In genomic region chr12:6199531-6200265, GRCh38 we compare ENCODE assay signal across 8 cellular contexts. TPM values are rescaled to one million over a fixed set of nuclear protein-coding genes. Genes with fewer than 3 reads are reported as not detected.
DNase-seq lines count a peak whose midpoint lies in the region; TF ChIP-seq lines count a peak whose summit lies in the region.

No MANE protein-coding gene starts in this region.

- H3K27me3 Mint-ChIP-seq in neural progenitor cell (ENCODE audit: insufficient read depth, low read depth) = peaks cover 47% of the 10 kb centered on the region

- H3K36me3 ChIP-seq in GM06990 (ENCODE audit: control insufficient read depth, insufficient read depth, low read length) = no peaks in the 10 kb centered on the region
- no peaks in the 10 kb centered on the region for H3K36me3 ChIP-seq in esophagus muscularis mucosa
- H3K36me3 ChIP-seq in neural progenitor cell = no peaks in the 10 kb centered on the region

- H3K36me3 Mint-ChIP-seq in neural progenitor cell = no peaks in the 10 kb centered on the region

- H3K27ac ChIP-seq in esophagus muscularis mucosa (replicated peaks in 1 of 4) = peak overlapping the region; percentile 94 to 100 (median 98)
- H3K27ac ChIP-seq in neural progenitor cell = no peak overlapping the region

- H3K4me2 ChIP-seq in neural progenitor cell = peak overlapping the region; percentile 87

- H3K27ac Mint-ChIP-seq in neural progenitor cell = no peak overlapping the region

- peaks cover 39% of the 10 kb centered on the region for H3F3A ChIP-seq in neural progenitor cell (ENCODE audit: low read depth)

- H3K4me3 Mint-ChIP-seq in neural progenitor cell = peak overlapping the region; percentile 85

- intact Hi-C loops in esophagus muscularis mucosa (cut with DNase I) = loop anchor here (2.0 kb wide), 1 partner anchor 31 kb away; no protein-coding TSS in a partner anchor

- peak overlapping the region; percentile 5; the same call in 1 of the 2 replicates for H3K4me3 ChIP-seq in GM06990 (replicated peaks; ENCODE audit: low read depth, low read length)
- H3K4me3 ChIP-seq in esophagus muscularis mucosa = peak overlapping the region; percentile 78 to 100 (median 98)
- H3K4me3 ChIP-seq in neural progenitor cell = peak overlapping the region; percentile 65

- TF ChIP-seq POLR2A in esophagus muscularis mucosa (IDR thresholded peaks at IDR 0.05; ENCODE audit: low read depth) = no peak

- H3K9ac ChIP-seq in neural progenitor cell = no peak overlapping the region

- no peak overlapping the region for H2AFZ ChIP-seq in neural progenitor cell (replicated peaks)

- TF ChIP-seq CTCF in GM06990 (IDR thresholded peaks at IDR 0.05; ENCODE audit: insufficient read depth, low read length, poor library complexity, severe bottlenecking) (no peak), esophagus muscularis mucosa (IDR thresholded peaks at IDR 0.05) (no peak), neural progenitor cell (IDR thresholded peaks at IDR 0.05) (no peak)

- no peaks in the 10 kb centered on the region for H3K9me3 Mint-ChIP-seq in neural progenitor cell

- H3K4me1 Mint-ChIP-seq in neural progenitor cell = peaks cover 52% of the 10 kb centered on the region

- no peaks in the 10 kb centered on the region for H3K9me3 ChIP-seq in esophagus muscularis mucosa
- no peaks in the 10 kb centered on the region for H3K9me3 ChIP-seq in neural progenitor cell (ENCODE audit: low read depth)

- peaks cover 9% of the 10 kb centered on the region for H4K20me1 ChIP-seq in neural progenitor cell (ENCODE audit: low read depth)

- H3K27me3 ChIP-seq in GM06990 (replicated peaks; ENCODE audit: control insufficient read depth, insufficient read depth, low read length) (peaks cover 12% of the 10 kb centered on the region), esophagus muscularis mucosa (no peaks in the 10 kb centered on the region), neural progenitor cell (peaks cover 71% of the 10 kb centered on the region)

- WGBS in esophagus muscularis mucosa = 5% methylated on average over 27 of the region's 44 CpGs

- peaks cover 42 to 78% (median 76%) of the 10 kb centered on the region in 4 donors for H3K4me1 ChIP-seq in esophagus muscularis mucosa
- H3K4me1 ChIP-seq in neural progenitor cell = peaks cover 30% of the 10 kb centered on the region

- no peak for TF ChIP-seq EP300 in esophagus muscularis mucosa (IDR thresholded peaks at IDR 0.05)

- no peaks in the 10 kb centered on the region for H3K79me2 ChIP-seq in neural progenitor cell (ENCODE audit: low read depth)

- no peak for DNase-seq in GM06990 (ENCODE audit: extremely low read depth, insufficient read length)
- peak; percentile 32 for DNase-seq in RPMI7951 (ENCODE audit: low read depth)
- DNase-seq in esophagus muscularis mucosa (ENCODE audit: extremely low spot score) = no peak
- peak; percentile 80 for DNase-seq in neural progenitor cell (ENCODE audit: low spot score)
- DNase-seq in cortex of kidney (lab: John Stamatoyannopoulos, UW) = no peak
- no peak for DNase-seq in NCI-H146 (lab: John Stamatoyannopoulos, UW)
- no peak for DNase-seq in epidermal melanocyte (ENCODE audit: insufficient read length, low spot score)
- DNase-seq in activated CD4-positive, alpha-beta T cell treated with anti-CD3 and anti-CD28 coated beads for 48 hours = no peak

RNA-seq across cellular contexts. Expression of gene CD9, which starts 0.5 kb away (rescaled TPM):
- 133 and 142 TPM in 2 replicates for total RNA-seq in RPMI7951 (2014; rRNA removed; shearing (Covaris generic))
- 100 to 1,000 TPM; 349 to 416 (median 399) TPM for total RNA-seq in esophagus muscularis mucosa
- 3.1 and 3.6 TPM in 2 replicates for total RNA-seq in neural progenitor cell (ENCODE audit: low replicate concordance)

Comparison
In these comparisons a context has a peak if more than half of its experiments do, and no peak if none do; other contexts are left out.
1. DNase-seq: peak in RPMI7951 (single experiment) and neural progenitor cell (single experiment); none in GM06990 (single experiment), esophagus muscularis mucosa (single experiment), cortex of kidney (single experiment), NCI-H146 (single experiment), epidermal melanocyte (single experiment) and activated CD4-positive, alpha-beta T cell treated with anti-CD3 and anti-CD28 coated beads for 48 hours (single experiment).
2. H3K4me3 ChIP-seq: peak in every context shown above with its lines; median percentile 98 in esophagus muscularis mucosa; 65 in neural progenitor cell; 5 in GM06990.
3. RNA of gene CD9, which starts 0.5 kb away (total RNA-seq): 349 to 416 TPM in esophagus muscularis mucosa and 133 to 142 TPM in RPMI7951; 3.1 to 3.6 TPM in neural progenitor cell; every median in the first group is over 10 times any median in the second.